ENCODE assay signal across 1 cellular context in the genomic region with DNA sequence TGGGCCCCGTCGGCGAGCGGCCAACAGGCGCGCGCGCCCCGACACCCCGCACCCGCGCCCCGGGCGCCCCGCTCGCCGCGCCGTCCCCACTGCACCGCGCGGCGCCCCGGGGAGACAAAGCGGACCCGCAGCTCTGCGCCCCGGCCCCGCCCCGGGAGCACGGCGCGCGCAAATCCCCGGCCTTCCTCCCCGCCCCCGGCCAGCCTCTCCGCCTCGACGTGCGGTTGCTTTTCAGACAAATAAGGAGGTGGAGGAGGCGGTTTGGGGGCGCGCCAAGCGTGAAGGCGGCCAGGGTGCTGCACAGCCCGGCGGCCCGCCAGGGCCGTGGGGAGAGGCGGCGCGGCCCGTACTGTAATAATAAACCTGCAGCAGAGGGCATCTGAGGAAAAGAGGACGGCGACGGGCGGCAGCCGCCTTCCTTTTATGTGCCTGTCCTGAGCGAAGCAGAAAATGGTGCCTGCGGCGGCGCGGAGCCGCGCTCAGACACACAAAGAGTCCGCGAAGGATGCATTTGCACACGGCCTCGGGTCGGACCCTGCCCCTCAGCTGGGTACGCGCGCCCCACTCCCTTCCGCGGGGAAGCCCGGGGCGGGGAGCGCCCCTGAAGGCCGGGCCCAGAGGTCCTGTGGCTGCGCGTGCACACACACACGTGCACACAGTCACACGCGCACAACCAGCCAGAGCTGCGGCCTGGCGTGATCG.
TF ChIP-seq lines count a peak whose summit lies in the region.

No MANE protein-coding gene starts in this region.

TF ChIP-seq in HepG2, 621 proteins besides CTCF, POLR2A, EP300 and RAD21 (continued from another document and continues in another):
- no peak for TF ChIP-seq HNF1A (IDR thresholded peaks at IDR 0.05; ENCODE audit: low read depth)
- TF ChIP-seq HNF1A (CRISPR knock-in tag; IDR thresholded peaks at IDR 0.05; ENCODE audit: borderline replicate concordance), result peak; percentile 16; the same call in 1 of the 2 replicates
- TF ChIP-seq, protein P1, sequence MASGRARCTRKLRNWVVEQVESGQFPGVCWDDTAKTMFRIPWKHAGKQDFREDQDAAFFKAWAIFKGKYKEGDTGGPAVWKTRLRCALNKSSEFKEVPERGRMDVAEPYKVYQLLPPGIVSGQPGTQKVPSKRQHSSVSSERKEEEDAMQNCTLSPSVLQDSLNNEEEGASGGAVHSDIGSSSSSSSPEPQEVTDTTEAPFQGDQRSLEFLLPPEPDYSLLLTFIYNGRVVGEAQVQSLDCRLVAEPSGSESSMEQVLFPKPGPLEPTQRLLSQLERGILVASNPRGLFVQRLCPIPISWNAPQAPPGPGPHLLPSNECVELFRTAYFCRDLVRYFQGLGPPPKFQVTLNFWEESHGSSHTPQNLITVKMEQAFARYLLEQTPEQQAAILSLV (CRISPR knock-in tag; IDR thresholded peaks at IDR 0.05; ENCODE audit: borderline replicate concordance), result 0 out of 2 replicates have a peak, but pooled peaks have one; percentile 40
- TF ChIP-seq, protein P2, sequence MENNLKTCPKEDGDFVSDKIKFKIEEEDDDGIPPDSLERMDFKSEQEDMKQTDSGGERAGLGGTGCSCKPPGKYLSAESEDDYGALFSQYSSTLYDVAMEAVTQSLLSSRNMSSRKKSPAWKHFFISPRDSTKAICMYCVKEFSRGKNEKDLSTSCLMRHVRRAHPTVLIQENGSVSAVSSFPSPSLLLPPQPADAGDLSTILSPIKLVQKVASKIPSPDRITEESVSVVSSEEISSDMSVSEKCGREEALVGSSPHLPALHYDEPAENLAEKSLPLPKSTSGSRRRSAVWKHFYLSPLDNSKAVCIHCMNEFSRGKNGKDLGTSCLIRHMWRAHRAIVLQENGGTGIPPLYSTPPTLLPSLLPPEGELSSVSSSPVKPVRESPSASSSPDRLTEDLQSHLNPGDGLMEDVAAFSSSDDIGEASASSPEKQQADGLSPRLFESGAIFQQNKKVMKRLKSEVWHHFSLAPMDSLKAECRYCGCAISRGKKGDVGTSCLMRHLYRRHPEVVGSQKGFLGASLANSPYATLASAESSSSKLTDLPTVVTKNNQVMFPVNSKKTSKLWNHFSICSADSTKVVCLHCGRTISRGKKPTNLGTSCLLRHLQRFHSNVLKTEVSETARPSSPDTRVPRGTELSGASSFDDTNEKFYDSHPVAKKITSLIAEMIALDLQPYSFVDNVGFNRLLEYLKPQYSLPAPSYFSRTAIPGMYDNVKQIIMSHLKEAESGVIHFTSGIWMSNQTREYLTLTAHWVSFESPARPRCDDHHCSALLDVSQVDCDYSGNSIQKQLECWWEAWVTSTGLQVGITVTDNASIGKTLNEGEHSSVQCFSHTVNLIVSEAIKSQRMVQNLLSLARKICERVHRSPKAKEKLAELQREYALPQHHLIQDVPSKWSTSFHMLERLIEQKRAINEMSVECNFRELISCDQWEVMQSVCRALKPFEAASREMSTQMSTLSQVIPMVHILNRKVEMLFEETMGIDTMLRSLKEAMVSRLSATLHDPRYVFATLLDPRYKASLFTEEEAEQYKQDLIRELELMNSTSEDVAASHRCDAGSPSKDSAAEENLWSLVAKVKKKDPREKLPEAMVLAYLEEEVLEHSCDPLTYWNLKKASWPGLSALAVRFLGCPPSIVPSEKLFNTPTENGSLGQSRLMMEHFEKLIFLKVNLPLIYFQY (CRISPR knock-in tag; IDR thresholded peaks at IDR 0.05; ENCODE audit: borderline replicate concordance), result peak; percentile 45; the same call in 1 of the 2 replicates
- no peak for TF ChIP-seq MTF2 (CRISPR knock-in tag; IDR thresholded peaks at IDR 0.05; ENCODE audit: borderline replicate concordance)
- TF ChIP-seq MATR3 (CRISPR knock-in tag; IDR thresholded peaks at IDR 0.05), result no peak
- no peak for TF ChIP-seq EEA1 (CRISPR knock-in tag; IDR thresholded peaks at IDR 0.05; ENCODE audit: borderline replicate concordance)
- peak; percentile 41; the same call in 1 of the 2 replicates for TF ChIP-seq FOXC1 (CRISPR knock-in tag; IDR thresholded peaks at IDR 0.05; ENCODE audit: borderline replicate concordance)
- peak; percentile 57; the same call in 1 of the 2 replicates for TF ChIP-seq ZNF280D (CRISPR knock-in tag; IDR thresholded peaks at IDR 0.05)
- peak; percentile 84 for TF ChIP-seq ZNF878 (CRISPR knock-in tag; IDR thresholded peaks at IDR 0.05)
- TF ChIP-seq SNAI1 (CRISPR knock-in tag; IDR thresholded peaks at IDR 0.05; ENCODE audit: borderline replicate concordance), result peak; percentile 57; the same call in 1 of the 2 replicates
- TF ChIP-seq NR2F2 (IDR thresholded peaks at IDR 0.05; ENCODE audit: borderline replicate concordance, low read depth), result 0 out of 2 replicates have a peak, but pooled peaks have one; percentile 34
- TF ChIP-seq ZNF230 (CRISPR knock-in tag; IDR thresholded peaks at IDR 0.05), result peak; percentile 85; the same call in 1 of the 2 replicates
- TF ChIP-seq ZNF264 (CRISPR knock-in tag; IDR thresholded peaks at IDR 0.05), result no peak
- peak; percentile 26; the same call in 1 of the 2 replicates for TF ChIP-seq HDAC1 (CRISPR knock-in tag; IDR thresholded peaks at IDR 0.05)
- 0 out of 2 replicates have a peak, but pooled peaks have one; percentile 22 for TF ChIP-seq ZFP36L1 (CRISPR knock-in tag; IDR thresholded peaks at IDR 0.05)
- peak; percentile 83 for TF ChIP-seq HIVEP1 (CRISPR knock-in tag; IDR thresholded peaks at IDR 0.05)
- peak; percentile 70; the same call in 1 of the 2 replicates for TF ChIP-seq ZNF563 (CRISPR knock-in tag; IDR thresholded peaks at IDR 0.05)
- no peak for TF ChIP-seq DNMT3B (CRISPR knock-in tag; conservative IDR thresholded peaks at IDR 0.05)
- no peak for TF ChIP-seq NR1H2 (CRISPR knock-in tag; IDR thresholded peaks at IDR 0.05; ENCODE audit: borderline replicate concordance, low read depth)
- TF ChIP-seq ELK4 (CRISPR knock-in tag; IDR thresholded peaks at IDR 0.05; ENCODE audit: borderline replicate concordance), result no peak
- no peak for TF ChIP-seq ZNF142 (CRISPR knock-in tag; IDR thresholded peaks at IDR 0.05)
